Comparison of ENCODE assay signal across 5 cellular contexts in the genomic region with DNA sequence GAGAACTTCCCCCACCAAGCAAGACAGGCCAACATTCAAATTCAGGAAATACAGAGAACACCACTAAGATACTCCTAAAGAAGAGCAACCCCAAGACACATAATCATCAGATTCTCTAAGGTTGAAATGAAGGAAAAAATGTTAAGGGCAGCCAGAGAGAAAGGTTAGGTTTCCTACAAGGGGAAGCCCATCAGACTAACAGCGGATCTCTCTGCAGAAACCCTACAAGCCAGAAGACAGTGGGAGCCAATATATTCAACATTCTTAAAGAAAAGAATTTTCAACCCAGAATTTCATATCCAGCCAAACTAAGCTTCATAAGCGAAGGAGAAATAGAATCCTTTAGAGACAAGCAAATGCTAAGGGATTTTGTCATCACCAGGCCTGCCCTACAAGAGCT.
DNase-seq lines count a peak whose midpoint lies in the region; ATAC-seq, FAIRE-seq and TF ChIP-seq lines count a peak whose summit lies in the region.
"Not testable (repeated sequence)": the region's sequence is repeated elsewhere in the genome, so short reads cannot be mapped to it uniquely, and the experiment has no call there.

No MANE protein-coding gene starts in this region.

- peaks cover 50% of the 10 kb centered on the region for H3K36me3 Mint-ChIP-seq in CD4-positive, CD25-positive, alpha-beta regulatory T cell
- H3K36me3 Mint-ChIP-seq in WTC11 (peaks cover 52% of the 10 kb centered on the region), astrocyte (ENCODE audit: low read depth, unreplicated experiment) (peaks cover 33% of the 10 kb centered on the region)
- not testable (repeated sequence) for H3K36me3 Mint-ChIP-seq in central memory CD8-positive, alpha-beta T cell (ENCODE audit: insufficient read depth)

- BruUV-seq in HepG2 (replicated peaks; lab: Mats Ljungman, UMichigan): not testable (repeated sequence)

- not testable (repeated sequence) for H3K27ac ChIP-seq in CD4-positive, CD25-positive, alpha-beta regulatory T cell (ENCODE audit: insufficient read depth, low read length, poor library complexity, severe bottlenecking); astrocyte (ENCODE audit: low read depth, low read length); HepG2 (ENCODE audit: extremely low read length, insufficient read depth, low read length)

- H3K4me3 Mint-ChIP-seq in CD4-positive, CD25-positive, alpha-beta regulatory T cell; WTC11; central memory CD8-positive, alpha-beta T cell: not testable (repeated sequence)
- peak overlapping the region; percentile 17 for H3K4me3 Mint-ChIP-seq in astrocyte (ENCODE audit: unreplicated experiment)

- H3K36me3 ChIP-seq in CD4-positive, CD25-positive, alpha-beta regulatory T cell (ENCODE audit: control insufficient read depth, insufficient read depth, low read length); astrocyte (ENCODE audit: insufficient read depth, low read length); HepG2 (replicated peaks in 1 of 2; ENCODE audit: control insufficient read depth in 1 of 2, insufficient read depth in 2 of 2, low read length in 2 of 2): not testable (repeated sequence)

- peaks cover 0 to 16% (median 2%) of the 10 kb centered on the region in 7 donors for H3K9me3 Mint-ChIP-seq in CD4-positive, CD25-positive, alpha-beta regulatory T cell
- peaks cover 49% of the 10 kb centered on the region for H3K9me3 Mint-ChIP-seq in WTC11
- H3K9me3 Mint-ChIP-seq in astrocyte (ENCODE audit: unreplicated experiment): peaks cover 31% of the 10 kb centered on the region
- peaks cover 14% of the 10 kb centered on the region for H3K9me3 Mint-ChIP-seq in central memory CD8-positive, alpha-beta T cell

- CTCF ChIA-PET in WTC11 (lab: Charles Lee); HepG2 (lab: Yijun Ruan, JAX; ENCODE audit: low intra/inter-chr PET ratio, low total read pairs): not testable (repeated sequence)

- peaks cover 27% of the 10 kb centered on the region for H3K79me2 ChIP-seq in astrocyte (ENCODE audit: insufficient read depth, low read length)
- H3K79me2 ChIP-seq in HepG2 (ENCODE audit: insufficient read depth, low read length): not testable (repeated sequence)

- not testable (repeated sequence) for H3K27me3 Mint-ChIP-seq in CD4-positive, CD25-positive, alpha-beta regulatory T cell; WTC11 (ENCODE audit: low read depth); astrocyte (ENCODE audit: low read depth, unreplicated experiment); central memory CD8-positive, alpha-beta T cell

- H3K4me3 ChIP-seq in CD4-positive, CD25-positive, alpha-beta regulatory T cell (ENCODE audit: low read depth, low read length); astrocyte (ENCODE audit: insufficient read depth, low read depth, low read length); HepG2 (replicated peaks in 1 of 3; ENCODE audit: insufficient read depth in 1 of 3, low read depth in 2 of 3, low read length in 3 of 3): not testable (repeated sequence)

- H3K9ac ChIP-seq in astrocyte (ENCODE audit: low read length); HepG2 (ENCODE audit: insufficient read depth, low read depth, low read length): not testable (repeated sequence)

- DNase-seq in CD4-positive, CD25-positive, alpha-beta regulatory T cell; WTC11 (ENCODE audit: low spot score); astrocyte (ENCODE audit: low read depth); central memory CD8-positive, alpha-beta T cell (ENCODE audit: low spot score in 2 of 2); HepG2 (ENCODE audit: low spot score): not testable (repeated sequence)

- intact Hi-C loops in HepG2 (cut with micrococcal nuclease; ENCODE audit: unreplicated experiment): not testable (repeated sequence)

- TF ChIP-seq EP300 in HepG2 (IDR thresholded peaks at IDR 0.05; ENCODE audit: low read depth in 2 of 2, low read length in 2 of 2); HepG2 (CRISPR knock-in tag; IDR thresholded peaks at IDR 0.05; ENCODE audit: borderline replicate concordance): not testable (repeated sequence)

- H3K9me3 ChIP-seq in CD4-positive, CD25-positive, alpha-beta regulatory T cell (ENCODE audit: control insufficient read depth in 2 of 2, low read length in 2 of 2); astrocyte (ENCODE audit: insufficient read depth, low read depth, low read length); HepG2 (ENCODE audit: low read length): not testable (repeated sequence)

- not testable (repeated sequence) for FAIRE-seq in astrocyte (lab: Jason Lieb, UNC); HepG2 (lab: Jason Lieb, UNC)

- not testable (repeated sequence) for TF ChIP-seq CTCF in WTC11 (IDR thresholded peaks at IDR 0.05); astrocyte (IDR thresholded peaks at IDR 0.05; ENCODE audit: insufficient read depth, low read depth, low read length); HepG2 (CRISPR knock-in tag; IDR thresholded peaks at IDR 0.05)

- in situ Hi-C loops in HepG2 (cut with HindIII; ENCODE audit: extremely low pct_ligation_motif_present, low pct_unique_long_range_greater_than_20kb): not testable (repeated sequence)

- TF ChIP-seq RAD21 in HepG2 (CRISPR knock-in tag; IDR thresholded peaks at IDR 0.05): not testable (repeated sequence)

- POLR2A ChIA-PET in WTC11 (lab: Charles Lee); HepG2 (lab: Yijun Ruan, JAX): not testable (repeated sequence)

- H3K4me2 ChIP-seq in astrocyte (ENCODE audit: low read length); HepG2 (ENCODE audit: low read depth, low read length): not testable (repeated sequence)

- not testable (repeated sequence) for H2AFZ ChIP-seq in astrocyte (ENCODE audit: low read depth, low read length); HepG2 (ENCODE audit: low read length)

- H4K20me1 ChIP-seq in astrocyte (ENCODE audit: insufficient read depth, low read length): peaks cover 24% of the 10 kb centered on the region
- H4K20me1 ChIP-seq in HepG2 (ENCODE audit: insufficient read depth, low read length): not testable (repeated sequence)

- TF ChIP-seq POLR2A in HepG2 (IDR thresholded peaks at IDR 0.05; ENCODE audit: insufficient read depth in 1 of 2, low read depth in 2 of 2, low read length in 2 of 2): not testable (repeated sequence)

- H3K27ac Mint-ChIP-seq in CD4-positive, CD25-positive, alpha-beta regulatory T cell: peak overlapping the region in 2 of 3 donors; percentile 9 to 23
- not testable (repeated sequence) for H3K27ac Mint-ChIP-seq in WTC11; astrocyte (ENCODE audit: unreplicated experiment)
- peak overlapping the region; percentile 14 for H3K27ac Mint-ChIP-seq in central memory CD8-positive, alpha-beta T cell (ENCODE audit: low read depth)

- not testable (repeated sequence) for ATAC-seq in CD4-positive, CD25-positive, alpha-beta regulatory T cell (ENCODE audit: low read depth in 2 of 2); WTC11; central memory CD8-positive, alpha-beta T cell (replicated peaks; ENCODE audit: extremely low read depth, poor library complexity, severe bottlenecking); HepG2

- H3K27me3 ChIP-seq in CD4-positive, CD25-positive, alpha-beta regulatory T cell (ENCODE audit: control insufficient read depth, insufficient read depth, low read length); astrocyte (ENCODE audit: insufficient read depth, low read length); HepG2 (ENCODE audit: control insufficient read depth in 1 of 2, insufficient read depth in 2 of 2, low read length in 2 of 2): not testable (repeated sequence)

- peaks cover 39 to 55% (median 47%) of the 10 kb centered on the region in 4 donors for H3K4me1 Mint-ChIP-seq in CD4-positive, CD25-positive, alpha-beta regulatory T cell
- H3K4me1 Mint-ChIP-seq in WTC11; astrocyte (ENCODE audit: low read depth, unreplicated experiment): not testable (repeated sequence)
- H3K4me1 Mint-ChIP-seq in central memory CD8-positive, alpha-beta T cell: peaks cover 51% of the 10 kb centered on the region

- H3K4me1 ChIP-seq in CD4-positive, CD25-positive, alpha-beta regulatory T cell (ENCODE audit: control insufficient read depth, insufficient read depth, low read length, poor library complexity, severe bottlenecking); astrocyte (ENCODE audit: insufficient read depth, low read length): not testable (repeated sequence)
- H3K4me1 ChIP-seq in HepG2 (ENCODE audit: insufficient read depth, low read length): peaks cover 39% of the 10 kb centered on the region

- WGBS in HepG2 (ENCODE audit: low lambda C conversion rate): 96% methylated on average over 2 of the region's 2 CpGs

TF ChIP-seq in WTC11, 78 proteins besides CTCF, POLR2A, EP300 and RAD21:
- peak; percentile 82; the same call in 1 of the 2 replicates for TF ChIP-seq ZNF317 (CRISPR knock-in tag; IDR thresholded peaks at IDR 0.05; ENCODE audit: borderline replicate concordance, low read depth)

TF ChIP-seq in HepG2, 621 proteins besides CTCF, POLR2A, EP300 and RAD21:
- TF ChIP-seq ZNF317 (CRISPR knock-in tag; IDR thresholded peaks at IDR 0.05): peak; percentile 83; the same call in 1 of the 2 replicates
